In the genomic region with DNA sequence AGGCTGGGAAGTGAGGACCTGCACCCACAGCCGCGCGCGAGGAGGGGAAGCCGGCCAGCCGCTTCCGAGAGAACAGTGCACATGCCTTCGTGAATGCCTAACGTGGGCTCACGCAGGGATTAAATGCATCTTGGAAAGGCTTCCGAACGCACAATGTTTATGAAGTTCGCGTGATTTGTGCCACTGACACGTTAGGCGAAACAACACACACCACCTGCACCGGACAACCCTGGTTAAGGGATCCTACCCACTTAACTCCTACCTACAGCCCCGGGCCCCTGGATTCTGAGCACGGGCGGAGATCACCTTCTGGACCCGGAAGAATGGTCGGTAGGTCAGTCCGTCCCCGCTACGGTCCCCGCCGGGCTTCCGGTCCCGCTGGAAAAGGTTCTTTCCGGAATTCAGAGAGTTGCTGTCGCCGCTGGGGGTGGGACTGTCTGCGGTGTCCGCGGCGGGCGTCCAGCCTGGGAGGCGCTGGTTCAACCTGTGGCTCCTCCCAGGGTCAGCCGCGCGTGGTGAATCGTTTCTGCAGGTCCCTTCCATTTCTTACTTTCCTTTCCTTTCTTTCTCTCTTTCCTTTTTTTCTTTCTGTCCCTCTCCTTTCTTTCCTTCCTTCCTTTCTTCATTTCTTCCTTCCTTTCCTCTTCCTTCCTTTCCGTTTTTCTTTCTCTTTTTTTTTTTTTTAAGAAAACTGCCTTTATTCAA, we compare ENCODE assay signal across 8 cellular contexts. TPM values are rescaled to one million over a fixed set of nuclear protein-coding genes. Genes with fewer than 3 reads are reported as not detected.
DNase-seq lines count a peak whose midpoint lies in the region; ATAC-seq and TF ChIP-seq lines count a peak whose summit lies in the region.

Gene MTIF2 (minus strand): TSS at position 325 of the 705 bp plus-strand sequence. CDS start 5,373 bp downstream, outside the sequence.

- ATAC-seq in GM19328 (IDR thresholded peaks at IDR 0.05; ENCODE audit: unreplicated experiment) = peak; percentile 97
- ATAC-seq in HG03520 (IDR thresholded peaks at IDR 0.05; ENCODE audit: unreplicated experiment) = peak; percentile 95
- peak; percentile 99 for ATAC-seq in left lobe of liver

- H3K27me3 Mint-ChIP-seq in activated CD4-positive, alpha-beta T cell treated with anti-CD3 and anti-CD28 coated beads, Interleukin-2, amount 10 ng/mL, durations not matched to agents 7 days and 5 days = no peaks in the 10 kb centered on the region

- peak; percentile 93 for DNase-seq in NCI-H69 (lab: John Stamatoyannopoulos, UW)
- peak; percentile 88 for DNase-seq in activated CD4-positive, alpha-beta T cell treated with anti-CD3 and anti-CD28 coated beads, Interleukin-2, amount 10 ng/mL, durations not matched to agents 7 days and 5 days
- DNase-seq in dedifferentiated amniotic fluid mesenchymal stem cell (ENCODE audit: extremely low spot score) = peak; percentile 88
- peak; percentile 97 for DNase-seq in left lobe of liver (ENCODE audit: low spot score)
- peak; percentile 75 for DNase-seq in stimulated activated CD4-positive, alpha-beta T cell treated with anti-CD3 and anti-CD28 coated beads, Interleukin-2, amount 100 ng/mL, for 4 hours (ENCODE audit: low read depth)

- 0 out of 2 replicates have a peak, but pooled peaks have one; percentile 8 for TF ChIP-seq CTCF in C4-2B (conservative IDR thresholded peaks at IDR 0.05)

- H3K4me3 Mint-ChIP-seq in activated CD4-positive, alpha-beta T cell treated with anti-CD3 and anti-CD28 coated beads, Interleukin-2, amount 10 ng/mL, durations not matched to agents 7 days and 5 days = peak within 1 kb of the TSS; percentile 93

- POLR2A ChIA-PET in activated CD4-positive, alpha-beta T cell treated with anti-CD3 and anti-CD28 coated beads, Interleukin-2, amount 10 ng/mL, durations not matched to agents 7 days and 5 days (lab: Charles Lee) = no interaction called here

- peak within 1 kb of the TSS; percentile 87 for H3K27ac ChIP-seq in C4-2B

- H3K36me3 Mint-ChIP-seq in activated CD4-positive, alpha-beta T cell treated with anti-CD3 and anti-CD28 coated beads, Interleukin-2, amount 10 ng/mL, durations not matched to agents 7 days and 5 days (ENCODE audit: low read depth) = peaks cover 3% of the 10 kb centered on the region

- peaks cover 25% of the 10 kb centered on the region for H3K4me1 Mint-ChIP-seq in activated CD4-positive, alpha-beta T cell treated with anti-CD3 and anti-CD28 coated beads, Interleukin-2, amount 10 ng/mL, durations not matched to agents 7 days and 5 days

- CTCF ChIA-PET in activated CD4-positive, alpha-beta T cell treated with anti-CD3 and anti-CD28 coated beads, Interleukin-2, amount 10 ng/mL, durations not matched to agents 7 days and 5 days (lab: Charles Lee) = interaction anchor here (1.2 to 1.3 kb wide), 2 partner anchors 9 to 10 kb away, joined by 3 read pairs; no protein-coding TSS in a partner anchor

- no peaks in the 10 kb centered on the region for H3K9me3 Mint-ChIP-seq in activated CD4-positive, alpha-beta T cell treated with anti-CD3 and anti-CD28 coated beads, Interleukin-2, amount 10 ng/mL, durations not matched to agents 7 days and 5 days

- peak within 1 kb of the TSS; percentile 97 for H3K27ac Mint-ChIP-seq in activated CD4-positive, alpha-beta T cell treated with anti-CD3 and anti-CD28 coated beads, Interleukin-2, amount 10 ng/mL, durations not matched to agents 7 days and 5 days

RNA-seq across cellular contexts. Expression of gene MTIF2, which starts in this region (rescaled TPM):
- total RNA-seq in activated CD4-positive, alpha-beta T cell treated with anti-CD3 and anti-CD28 coated beads, Interleukin-2, amount 10 ng/mL, durations not matched to agents 7 days and 5 days = 10 to 100 TPM; 21.3 to 22.8 TPM
- total RNA-seq in left lobe of liver = 21.4 TPM

Comparison
In these comparisons a context has a peak if more than half of its experiments do, and no peak if none do; other contexts are left out.
1. Peak in every context shown above with its lines: DNase-seq, ATAC-seq and H3K27ac ChIP-seq.